8 cellular contexts compared by ENCODE assay signal in genomic region chr20:23606652-23607049, GRCh38. TPM values are rescaled to one million over a fixed set of nuclear protein-coding genes. Genes with fewer than 3 reads are reported as not detected.
DNase-seq lines count a peak whose midpoint lies in the region; ATAC-seq and TF ChIP-seq lines count a peak whose summit lies in the region.

No MANE protein-coding gene starts in this region.

- intact Hi-C loops in IMR-90 (cut with micrococcal nuclease): loop anchor here (1.0 to 10.0 kb wide), 3 partner anchors 165 to 912 kb away; no protein-coding TSS in a partner anchor

- H2AK9ac ChIP-seq in IMR-90 (replicated peaks; ENCODE audit: low read depth, low read length, poor library complexity): no peak overlapping the region

- no peaks in the 10 kb centered on the region for H3K36me3 ChIP-seq in IMR-90 (ENCODE audit: control insufficient read depth, insufficient read depth, low read length)
- H3K36me3 ChIP-seq in neuronal stem cell (replicated peaks in 1 of 2; ENCODE audit: control insufficient read depth in 2 of 2, insufficient read depth in 2 of 2, low read length in 2 of 2): no peaks in the 10 kb centered on the region
- H3K36me3 ChIP-seq in thoracic aorta: no peaks in the 10 kb centered on the region

- no peak overlapping the region for H2BK20ac ChIP-seq in IMR-90 (ENCODE audit: low read depth, low read length)

- H2BK120ac ChIP-seq in IMR-90 (ENCODE audit: low read depth, low read length): no peak overlapping the region
- no peak overlapping the region for H2BK120ac ChIP-seq in neuronal stem cell (ENCODE audit: low read depth, low read length)

- H3K4me1 ChIP-seq in IMR-90 (ENCODE audit: control insufficient read depth, insufficient read depth, low read length): no peaks in the 10 kb centered on the region
- peaks cover 0 to 9% of the 10 kb centered on the region in 2 donors for H3K4me1 ChIP-seq in neuronal stem cell (ENCODE audit: control insufficient read depth in 2 of 2, insufficient read depth in 1 of 2, low read depth in 1 of 2, low read length in 2 of 2)
- H3K4me1 ChIP-seq in thoracic aorta (ENCODE audit: control insufficient read depth in 1 of 2, low read depth in 2 of 2): peaks cover 0 to 11% of the 10 kb centered on the region in 2 donors

- H3K9me1 ChIP-seq in IMR-90 (ENCODE audit: insufficient read depth, low read length): no peaks in the 10 kb centered on the region; the same call in 1 of the 2 replicates

- no peak overlapping the region for H2BK15ac ChIP-seq in IMR-90 (ENCODE audit: low read depth, low read length)
- no peak overlapping the region for H2BK15ac ChIP-seq in neuronal stem cell (ENCODE audit: low read length)

- no peak overlapping the region for H3K27ac ChIP-seq in IMR-90 (ENCODE audit: insufficient read depth, low read length)
- no peak overlapping the region for H3K27ac ChIP-seq in neuronal stem cell (replicated peaks; ENCODE audit: low read length)
- H3K27ac ChIP-seq in thoracic aorta: no peak overlapping the region

- H3K18ac ChIP-seq in IMR-90 (ENCODE audit: low read depth, low read length) (no peak overlapping the region), neuronal stem cell (ENCODE audit: low read length) (no peak overlapping the region)

- H3K79me1 ChIP-seq in IMR-90 (ENCODE audit: low read depth in 1 of 2, low read length in 2 of 2): no peaks in the 10 kb centered on the region
- H3K79me1 ChIP-seq in neuronal stem cell (ENCODE audit: low read depth, low read length): no peaks in the 10 kb centered on the region

- no peak overlapping the region for H4K5ac ChIP-seq in IMR-90 (ENCODE audit: low read depth, low read length)

- H2BK12ac ChIP-seq in neuronal stem cell (ENCODE audit: low read length): no peak overlapping the region

- H4K91ac ChIP-seq in IMR-90 (ENCODE audit: insufficient read depth, low read depth, low read length) (no peak overlapping the region), neuronal stem cell (ENCODE audit: low read depth, low read length, poor library complexity) (no peak overlapping the region)

- H3K23ac ChIP-seq in IMR-90 (ENCODE audit: low read depth, low read length) (no peak overlapping the region), neuronal stem cell (ENCODE audit: low read depth, low read length, poor library complexity) (no peak overlapping the region)

- H3K4ac ChIP-seq in IMR-90 (ENCODE audit: low read depth, low read length): no peak overlapping the region
- H3K4ac ChIP-seq in neuronal stem cell (ENCODE audit: low read length): no peak overlapping the region

- CTCF ChIA-PET in IMR-90 (lab: Yijun Ruan, JAX): interaction anchor here (1.5 kb wide), 1 partner anchor 165 kb away, joined by 5 read pairs; no protein-coding TSS in a partner anchor

- POLR2A ChIA-PET in IMR-90 (lab: Charles Lee; ENCODE audit: unreplicated experiment): no interaction called here

- H4K8ac ChIP-seq in IMR-90 (ENCODE audit: low read depth in 2 of 2, low read length in 2 of 2): no peak overlapping the region
- H4K8ac ChIP-seq in neuronal stem cell (ENCODE audit: low read depth, low read length): no peak overlapping the region

- H3K14ac ChIP-seq in IMR-90 (replicated peaks; ENCODE audit: low read depth, low read length) (no peak overlapping the region), neuronal stem cell (ENCODE audit: low read length) (no peak overlapping the region)

- no TSS peak for BruUV-seq in IMR-90 (replicated peaks; lab: Mats Ljungman, UMichigan)

- peak; percentile 71 for DNase-seq in DMS53 treated with DMSO at 0.1 percent for 48 hours (lab: John Stamatoyannopoulos, UW; ENCODE audit: unreplicated experiment)
- DNase-seq in IMR-90: peak; percentile 64
- peak; percentile 79 for DNase-seq in OCI-M1 (lab: John Stamatoyannopoulos, UW)
- peak; percentile 83 to 87 for DNase-seq in activated T-cell treated with anti-CD3 and anti-CD28 coated beads, Interleukin-2, amount 50 U/mL, for 48 hours
- DNase-seq in fibroblast of the conjunctiva (ENCODE audit: low read depth): peak; percentile 62
- peak; percentile 52 for DNase-seq in neuronal stem cell (ENCODE audit: low spot score)
- no peak for DNase-seq in thoracic aorta (ENCODE audit: low spot score)

- peak; percentile 94 for ATAC-seq in GM21529 (IDR thresholded peaks at IDR 0.05; ENCODE audit: unreplicated experiment)
- peak; percentile 99 for ATAC-seq in IMR-90 (ENCODE audit: low read depth)
- ATAC-seq in thoracic aorta (ENCODE audit: insufficient number of reproducible peaks, low FRiP score, low read depth): no peak

- H3K9ac ChIP-seq in IMR-90 (ENCODE audit: low read depth, low read length) (no peak overlapping the region), neuronal stem cell (ENCODE audit: low read depth, low read length, poor library complexity) (no peak overlapping the region)

- H3K4me2 ChIP-seq in IMR-90 (ENCODE audit: low read depth, low read length) (no peak overlapping the region), neuronal stem cell (ENCODE audit: insufficient read depth, low read length, poor library complexity, severe bottlenecking) (no peak overlapping the region)

- in situ Hi-C loops in IMR-90 (cut with MboI; ENCODE audit: low sequenced_read_pairs): loop anchor here (10.0 kb wide), 1 partner anchor 162 kb away; no protein-coding TSS in a partner anchor

- H2AFZ ChIP-seq in IMR-90 (replicated peaks; ENCODE audit: low read length, poor library complexity) (peak overlapping the region; percentile 54), neuronal stem cell (ENCODE audit: low read length) (peak overlapping the region; percentile 12)

- H3K4me3 ChIP-seq in IMR-90 (ENCODE audit: insufficient read depth, low read depth, low read length): no peak overlapping the region
- H3K4me3 ChIP-seq in neuronal stem cell (ENCODE audit: low read length in 2 of 2): no peak overlapping the region
- H3K4me3 ChIP-seq in thoracic aorta: no peak overlapping the region

- no peak overlapping the region for H3K56ac ChIP-seq in IMR-90 (ENCODE audit: extremely low read depth, insufficient read depth, low read length)

- no peaks in the 10 kb centered on the region for H4K20me1 ChIP-seq in IMR-90 (ENCODE audit: insufficient read depth, low read length)

- no peak overlapping the region for H2AK5ac ChIP-seq in IMR-90 (ENCODE audit: low read depth, low read length)
- H2AK5ac ChIP-seq in neuronal stem cell (ENCODE audit: low read depth, low read length): no peak overlapping the region

- TF ChIP-seq CTCF in IMR-90 (conservative IDR thresholded peaks at IDR 0.05; ENCODE audit: low read depth, low read length) (peak; percentile 89), thoracic aorta (IDR thresholded peaks at IDR 0.05) (peak; percentile 92)

- H2BK5ac ChIP-seq in IMR-90 (ENCODE audit: low read depth, low read length, poor library complexity, severe bottlenecking) (no peak overlapping the region), neuronal stem cell (ENCODE audit: low read length) (no peak overlapping the region)

- dilution Hi-C loops in IMR-90 (cut with HindIII; ENCODE audit: low sequenced_read_pairs, unreplicated experiment): no loop called here

- no peaks in the 10 kb centered on the region for H3K9me3 ChIP-seq in IMR-90 (ENCODE audit: control insufficient read depth, insufficient read depth, low read length)
- H3K9me3 ChIP-seq in neuronal stem cell (replicated peaks in 1 of 2; ENCODE audit: control insufficient read depth in 2 of 2, insufficient read depth in 1 of 2, low read depth in 1 of 2, low read length in 2 of 2): no peaks in the 10 kb centered on the region
- H3K9me3 ChIP-seq in thoracic aorta: no peaks in the 10 kb centered on the region

- peak; percentile 89 for TF ChIP-seq RAD21 in IMR-90 (IDR thresholded peaks at IDR 0.05; ENCODE audit: low read length)

- 0 out of 2 replicates have a peak, but pooled peaks have one; percentile 25 for TF ChIP-seq POLR2A in IMR-90 (IDR thresholded peaks at IDR 0.05; ENCODE audit: low read depth, low read length)

- H3K27me3 ChIP-seq in IMR-90 (ENCODE audit: control insufficient read depth, insufficient read depth, low read length): peaks cover 31% of the 10 kb centered on the region
- H3K27me3 ChIP-seq in neuronal stem cell (ENCODE audit: control insufficient read depth in 3 of 3, insufficient read depth in 3 of 3, low read depth in 1 of 3, low read length in 3 of 3): peaks cover 0 to 41% (median 0%) of the 10 kb centered on the region in 3 experiments
- H3K27me3 ChIP-seq in thoracic aorta (replicated peaks; ENCODE audit: insufficient read depth): no peaks in the 10 kb centered on the region

- no CpG with 5 or more reads among the region's 9 CpGs for WGBS in IMR-90 (ENCODE audit: extremely low coverage in 2 of 2, insufficient read length in 1 of 2), 2 experiments
- WGBS in neuronal stem cell (ENCODE audit: extremely low coverage in 2 of 2, insufficient read length in 2 of 2, insufficient replicate concordance in 1 of 2), 2 donors: no CpG with 5 or more reads among the region's 9 CpGs

TF ChIP-seq in IMR-90, 13 proteins besides CTCF, POLR2A, EP300 and RAD21 (continues in another document):
- TF ChIP-seq RCOR1 (IDR thresholded peaks at IDR 0.05; ENCODE audit: insufficient replicate concordance, low read length): no peak
- TF ChIP-seq RFX5 (IDR thresholded peaks at IDR 0.05; ENCODE audit: low read depth, low read length): no peak
- TF ChIP-seq SMC3 (IDR thresholded peaks at IDR 0.05; ENCODE audit: low read depth, low read length): peak; percentile 83

RNA-seq across cellular contexts. Expression of gene CST9, which starts 0.9 kb away (rescaled TPM):
- not detected in 2 replicates for total RNA-seq in IMR-90 (2012; rRNA removed)
- not detected in 2 replicates for polyA plus RNA-seq in IMR-90 (2012; rRNA removed)
- not detected in 2 replicates for polyA plus RNA-seq in IMR-90 (2012; cell fraction: cytosol; rRNA removed)
- not detected in 2 replicates for polyA plus RNA-seq in IMR-90 (2012; cell fraction: nucleus; rRNA removed; ENCODE audit: low replicate concordance)
- polyA plus RNA-seq in neuronal stem cell (2013, experiment 1 of 2): not detected
- polyA plus RNA-seq in neuronal stem cell (2013, experiment 2 of 2): not detected
- not detected for total RNA-seq in thoracic aorta

RNA-seq across cellular contexts. Expression of gene CST3, which starts 31.1 kb away (rescaled TPM):
- total RNA-seq in IMR-90 (2012; rRNA removed) (26.0 and 30.8 TPM in 2 replicates), thoracic aorta (1,000 to 10,000 TPM; 1,107 to 2,392 TPM)
- 471 and 531 TPM in 2 replicates for polyA plus RNA-seq in IMR-90 (2012; rRNA removed)
- polyA plus RNA-seq in IMR-90 (2012; cell fraction: cytosol; rRNA removed): 592 and 818 TPM in 2 replicates
- polyA plus RNA-seq in IMR-90 (2012; cell fraction: nucleus; rRNA removed; ENCODE audit: low replicate concordance): 87.4 and 173 TPM in 2 replicates
- polyA plus RNA-seq in neuronal stem cell (2013, experiment 1 of 2): 110 TPM
- polyA plus RNA-seq in neuronal stem cell (2013, experiment 2 of 2): 110 TPM

RNA-seq across cellular contexts. Expression of gene CST9L, which starts 38.4 kb away (rescaled TPM):
- total RNA-seq in IMR-90 (2012; rRNA removed) (not detected in 2 replicates), thoracic aorta (not detected)
- polyA plus RNA-seq in IMR-90 (2012; rRNA removed): not detected in 2 replicates
- polyA plus RNA-seq in IMR-90 (2012; cell fraction: cytosol; rRNA removed): not detected in 2 replicates
- polyA plus RNA-seq in IMR-90 (2012; cell fraction: nucleus; rRNA removed; ENCODE audit: low replicate concordance): not detected in 2 replicates
- not detected for polyA plus RNA-seq in neuronal stem cell (2013, experiment 1 of 2)
- polyA plus RNA-seq in neuronal stem cell (2013, experiment 2 of 2): not detected

Comparison
In these comparisons a context has a peak if more than half of its experiments do, and no peak if none do; other contexts are left out.
1. RNA of gene CST3, which starts 31.1 kb away (total RNA-seq): 1,107 to 2,392 TPM in thoracic aorta; 26.0 to 30.8 TPM in IMR-90; every median in the first group is over 10 times any median in the second.